1 cellular context compared by ENCODE assay signal in the genomic region with DNA sequence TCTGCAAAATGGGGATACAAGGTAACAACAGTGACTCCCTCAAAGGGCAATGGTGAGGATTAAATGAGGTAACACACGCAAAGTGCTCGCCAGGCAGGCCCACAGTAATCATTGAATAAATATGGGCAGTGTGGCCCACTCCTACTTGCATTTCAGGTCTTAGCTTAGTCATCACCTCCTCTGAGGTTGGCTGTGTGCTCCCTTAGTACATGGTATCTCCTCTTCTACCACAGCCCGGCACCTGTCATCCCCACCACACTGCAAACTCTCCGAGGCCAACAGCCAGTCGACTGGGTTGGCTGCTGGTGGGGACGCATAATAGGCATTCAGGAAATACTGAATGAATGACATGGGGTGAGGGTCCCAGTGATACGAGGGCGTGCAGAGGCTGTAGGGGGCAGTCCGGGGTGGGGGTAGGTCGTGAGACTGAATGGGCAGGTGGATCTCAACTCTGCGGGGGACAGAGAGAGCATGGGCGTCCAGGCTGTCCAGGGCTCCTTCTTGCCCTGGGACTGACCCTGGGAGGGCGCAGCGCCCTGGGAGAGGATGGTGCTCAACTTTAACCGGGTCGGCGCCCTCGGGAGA.
TF ChIP-seq lines count a peak whose summit lies in the region.

No MANE protein-coding gene starts in this region.

TF ChIP-seq in HCT116, 20 proteins besides CTCF, POLR2A, EP300 and RAD21 (continued from another document):
- TF ChIP-seq YY1 (IDR thresholded peaks at IDR 0.05; ENCODE audit: extremely low read depth, insufficient replicate concordance, low read depth, low read length) = no peak
- TF ChIP-seq EGR1 (IDR thresholded peaks at IDR 0.05; ENCODE audit: low read depth) = no peak
- TF ChIP-seq, protein P1, sequence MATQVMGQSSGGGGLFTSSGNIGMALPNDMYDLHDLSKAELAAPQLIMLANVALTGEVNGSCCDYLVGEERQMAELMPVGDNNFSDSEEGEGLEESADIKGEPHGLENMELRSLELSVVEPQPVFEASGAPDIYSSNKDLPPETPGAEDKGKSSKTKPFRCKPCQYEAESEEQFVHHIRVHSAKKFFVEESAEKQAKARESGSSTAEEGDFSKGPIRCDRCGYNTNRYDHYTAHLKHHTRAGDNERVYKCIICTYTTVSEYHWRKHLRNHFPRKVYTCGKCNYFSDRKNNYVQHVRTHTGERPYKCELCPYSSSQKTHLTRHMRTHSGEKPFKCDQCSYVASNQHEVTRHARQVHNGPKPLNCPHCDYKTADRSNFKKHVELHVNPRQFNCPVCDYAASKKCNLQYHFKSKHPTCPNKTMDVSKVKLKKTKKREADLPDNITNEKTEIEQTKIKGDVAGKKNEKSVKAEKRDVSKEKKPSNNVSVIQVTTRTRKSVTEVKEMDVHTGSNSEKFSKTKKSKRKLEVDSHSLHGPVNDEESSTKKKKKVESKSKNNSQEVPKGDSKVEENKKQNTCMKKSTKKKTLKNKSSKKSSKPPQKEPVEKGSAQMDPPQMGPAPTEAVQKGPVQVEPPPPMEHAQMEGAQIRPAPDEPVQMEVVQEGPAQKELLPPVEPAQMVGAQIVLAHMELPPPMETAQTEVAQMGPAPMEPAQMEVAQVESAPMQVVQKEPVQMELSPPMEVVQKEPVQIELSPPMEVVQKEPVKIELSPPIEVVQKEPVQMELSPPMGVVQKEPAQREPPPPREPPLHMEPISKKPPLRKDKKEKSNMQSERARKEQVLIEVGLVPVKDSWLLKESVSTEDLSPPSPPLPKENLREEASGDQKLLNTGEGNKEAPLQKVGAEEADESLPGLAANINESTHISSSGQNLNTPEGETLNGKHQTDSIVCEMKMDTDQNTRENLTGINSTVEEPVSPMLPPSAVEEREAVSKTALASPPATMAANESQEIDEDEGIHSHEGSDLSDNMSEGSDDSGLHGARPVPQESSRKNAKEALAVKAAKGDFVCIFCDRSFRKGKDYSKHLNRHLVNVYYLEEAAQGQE (IDR thresholded peaks at IDR 0.05; ENCODE audit: low read depth) = no peak
- TF ChIP-seq SP1 (IDR thresholded peaks at IDR 0.05; ENCODE audit: low read depth) = no peak
- no peak for TF ChIP-seq POLR2AphosphoS5 (IDR thresholded peaks at IDR 0.05; ENCODE audit: low read depth, low read length)
- no peak for TF ChIP-seq FOSL1 (IDR thresholded peaks at IDR 0.05; ENCODE audit: low read depth)
- no peak for TF ChIP-seq CBX3 (IDR thresholded peaks at IDR 0.05; ENCODE audit: low read depth)
- TF ChIP-seq, protein P2, sequence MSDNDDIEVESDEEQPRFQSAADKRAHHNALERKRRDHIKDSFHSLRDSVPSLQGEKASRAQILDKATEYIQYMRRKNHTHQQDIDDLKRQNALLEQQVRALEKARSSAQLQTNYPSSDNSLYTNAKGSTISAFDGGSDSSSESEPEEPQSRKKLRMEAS (IDR thresholded peaks at IDR 0.05) = no peak
